ENCODE assay signal across 26 cellular contexts in genomic region chr10:49458869-49459268, GRCh38.
"Had no signal": no experiment of that assay in that cellular context is flagged by ENCODE, and none has a peak within 500 bp of the region (broad histone marks: within the 10 kb centered on the region; RNA-seq: fewer than 3 reads in every experiment).

No MANE protein-coding gene starts in this region.

- H3K27me3 Mint-ChIP-seq: stimulated activated naive B cell treated with anti-CD40 and anti-IgM and Interleukin-4, amounts not matched to agents 10 μg/mL and 1 μg/mL and 100 μg/mL, for 72 hours had no signal

- H3K27ac Mint-ChIP-seq: naive thymus-derived CD8-positive, alpha-beta T cell; stimulated activated naive B cell treated with anti-CD40 and anti-IgM and Interleukin-4, amounts not matched to agents 10 μg/mL and 1 μg/mL and 100 μg/mL, for 72 hours had no signal

- H3K4me3 Mint-ChIP-seq: naive thymus-derived CD8-positive, alpha-beta T cell; stimulated activated naive B cell treated with anti-CD40 and anti-IgM and Interleukin-4, amounts not matched to agents 10 μg/mL and 1 μg/mL and 100 μg/mL, for 72 hours had no signal

- H3K4me1 ChIP-seq: left lung, lower lobe of right lung, prostate gland, stomach, testis, thyroid gland, transverse colon, upper lobe of left lung, vagina had no signal

- DNase-seq: kidney glomerular epithelial cell; left colon; left lung; lower lobe of right lung; mammary epithelial cell; mesenchymal stem cell; naive thymus-derived CD8-positive, alpha-beta T cell; ovary; retina; right cardiac atrium; stimulated activated CD4-positive, alpha-beta T cell treated with anti-CD3 and anti-CD28 coated beads, Interleukin-12 subunit alpha, Interleukin-12 subunit beta, amount 100 ng/mL, for 4 hours; stimulated activated CD4-positive, alpha-beta T cell treated with anti-CD3 and anti-CD28 coated beads, Interleukin-15, amount 100 ng/mL, for 24 hours; stimulated activated CD4-positive, alpha-beta T cell treated with anti-CD3 and anti-CD28 coated beads, Interleukin-2, amount 100 ng/mL, for 24 hours; stimulated activated CD4-positive, alpha-beta T cell treated with anti-CD3 and anti-CD28 coated beads, Interleukin-4, amount 100 ng/mL, for 1 hour; stimulated activated naive B cell treated with anti-CD40 and anti-IgM and Interleukin-4, amounts not matched to agents 10 μg/mL and 1 μg/mL and 100 μg/mL, for 72 hours; stimulated activated naive CD8-positive, alpha-beta T cell treated with anti-CD3 and anti-CD28 coated beads, Interleukin-15, Interleukin-2, amounts not matched to agents 100 U/mL and 50 U/mL, for 24 hours; stomach; testis; thyroid gland; transverse colon; upper lobe of left lung had no signal

- H3K4me3 ChIP-seq: hepatocyte, left lung, lower lobe of right lung, ovary, prostate gland, skin epidermis, stomach, testis, thyroid gland, transverse colon, upper lobe of left lung, vagina had no signal

- H3K4me2 ChIP-seq: hepatocyte had no signal

- H3K27ac ChIP-seq: hepatocyte, left lung, lower lobe of right lung, ovary, prostate gland, skin epidermis, stomach, testis, thyroid gland, transverse colon, upper lobe of left lung, vagina had no signal

- H3K27me3 ChIP-seq: hepatocyte, left lung, ovary, stomach, testis, thyroid gland, transverse colon, upper lobe of left lung, vagina had no signal

- H3K79me2 ChIP-seq: hepatocyte had no signal

- H3K36me3 ChIP-seq: ovary, prostate gland had no signal

- H2AFZ ChIP-seq: hepatocyte had no signal

- H3K9me3 ChIP-seq: prostate gland, testis, thyroid gland had no signal

- ATAC-seq: left colon; left lung; lower lobe of right lung; naive thymus-derived CD8-positive, alpha-beta T cell; right cardiac atrium; sciatic nerve; stimulated activated naive B cell treated with anti-CD40 and anti-IgM and Interleukin-4, amounts not matched to agents 10 μg/mL and 1 μg/mL and 100 μg/mL, for 72 hours; stimulated activated naive CD8-positive, alpha-beta T cell treated with anti-CD3 and anti-CD28 coated beads, Interleukin-15, Interleukin-2, amounts not matched to agents 100 U/mL and 50 U/mL, for 24 hours had no signal
